In genomic region chr20:41692479-41693135, GRCh38 we compare ENCODE assay signal across 8 cellular contexts.
DNase-seq lines count a peak whose midpoint lies in the region; ATAC-seq and TF ChIP-seq lines count a peak whose summit lies in the region.

No MANE protein-coding gene starts in this region.

- no peak overlapping the region for H2BK15ac ChIP-seq in H9 (ENCODE audit: low read depth, low read length)

- no peak overlapping the region for H3K27ac ChIP-seq in H9 (ENCODE audit: insufficient read length, low read depth, low read length)
- H3K27ac ChIP-seq in left ventricle myocardium inferior (replicated peaks) = peak overlapping the region; percentile 94
- H3K27ac ChIP-seq in upper lobe of left lung = peak overlapping the region; percentile 83 to 92 (median 87)

- no peaks in the 10 kb centered on the region for H3K79me1 ChIP-seq in H9 (ENCODE audit: insufficient read depth, low read depth, low read length, poor library complexity, severe bottlenecking)

- H3K9me3 ChIP-seq in H9 (ENCODE audit: control insufficient read depth, low read depth, low read length) = no peaks in the 10 kb centered on the region
- H3K9me3 ChIP-seq in MG63 = no peaks in the 10 kb centered on the region
- no peaks in the 10 kb centered on the region for H3K9me3 ChIP-seq in left ventricle myocardium inferior (replicated peaks)
- no peaks in the 10 kb centered on the region for H3K9me3 ChIP-seq in upper lobe of left lung

- peak overlapping the region; percentile 71 for H3K18ac ChIP-seq in H9 (ENCODE audit: insufficient read length, low read depth, low read length)

- H3K4me3 Mint-ChIP-seq in H9 = peak overlapping the region; percentile 71 to 92

- no peak overlapping the region for H3K4ac ChIP-seq in H9 (ENCODE audit: low read depth, low read length)

- DNase-seq in EL (peak; percentile 59), H9 (peak; percentile 96), MG63 (peak; percentile 67), SW480 (ENCODE audit: low spot score) (peak; percentile 78), amniotic epithelial cell (ENCODE audit: low read depth) (peak; percentile 57), left ventricle myocardium inferior (peak; percentile 85), posterior vena cava (ENCODE audit: low spot score) (peak; percentile 95), upper lobe of left lung (peak in 1 of 2 donors; percentile 91)

- H3K27me3 ChIP-seq in H9 (ENCODE audit: insufficient read depth, low read length) (no peaks in the 10 kb centered on the region), MG63 (no peaks in the 10 kb centered on the region; the same call in 1 of the 2 replicates), left ventricle myocardium inferior (ENCODE audit: low read depth) (peaks cover 2% of the 10 kb centered on the region), upper lobe of left lung (no peaks in the 10 kb centered on the region)

- no peaks in the 10 kb centered on the region for H3K36me3 Mint-ChIP-seq in H9 (ENCODE audit: insufficient read depth in 1 of 3, low read depth in 3 of 3)

- TF ChIP-seq CTCF in H9 (conservative IDR thresholded peaks at IDR 0.05) = no peak
- TF ChIP-seq CTCF in left ventricle myocardium inferior (IDR thresholded peaks at IDR 0.05; ENCODE audit: borderline replicate concordance) = no peak
- TF ChIP-seq CTCF in upper lobe of left lung (IDR thresholded peaks at IDR 0.05) = no peak

- no peak overlapping the region for H4K91ac ChIP-seq in H9 (ENCODE audit: insufficient read length, low read depth, low read length)

- H2BK20ac ChIP-seq in H9 (ENCODE audit: low read depth, low read length, poor library complexity, severe bottlenecking) = no peak overlapping the region

- H4K5ac ChIP-seq in H9 (ENCODE audit: insufficient read length, low read depth, low read length) = no peak overlapping the region

- no peak overlapping the region for H3T11ph ChIP-seq in H9 (ENCODE audit: low read length)

- H3K27me3 Mint-ChIP-seq in H9 (ENCODE audit: low read depth) = no peaks in the 10 kb centered on the region; the same call in 1 of the 2 replicates

- no peak overlapping the region for H2AFZ ChIP-seq in H9 (ENCODE audit: low read length)

- no peak for TF ChIP-seq EP300 in upper lobe of left lung (IDR thresholded peaks at IDR 0.05)

- peaks cover 4% of the 10 kb centered on the region for H3K23me2 ChIP-seq in H9 (ENCODE audit: insufficient read length, low read depth, low read length, poor library complexity, severe bottlenecking)

- H3K4me3 ChIP-seq in MG63 (peak overlapping the region; percentile 76), left ventricle myocardium inferior (peak overlapping the region; percentile 79), upper lobe of left lung (peak overlapping the region; percentile 14 to 81 (median 74))

- H3K23ac ChIP-seq in H9 (ENCODE audit: insufficient read length, low read depth, low read length) = no peak overlapping the region

- no peak overlapping the region for H2BK5ac ChIP-seq in H9 (ENCODE audit: insufficient read length, low read length)

- peak overlapping the region; percentile 50 for H3K9ac ChIP-seq in H9 (ENCODE audit: extremely low read depth, insufficient read length, low read length)

- peaks cover 30 to 34% of the 10 kb centered on the region in 2 experiments for H3K4me1 Mint-ChIP-seq in H9

- H3K27ac Mint-ChIP-seq in H9 = peak overlapping the region; percentile 94 to 98 (median 96)

- ATAC-seq in upper lobe of left lung (ENCODE audit: low FRiP score in 2 of 2) = peak; percentile 80 to 85

- H2BK120ac ChIP-seq in H9 (ENCODE audit: low read depth, low read length, poor library complexity, severe bottlenecking) = no peak overlapping the region

- no CpG with 5 or more reads among the region's 29 CpGs for WGBS in H9 (ENCODE audit: extremely low coverage, insufficient read length, low lambda C conversion rate)
- WGBS in upper lobe of left lung, 2 donors = 9 to 18% methylated on average over 6 to 29 of the region's 29 CpGs

- no peak overlapping the region for H4K8ac ChIP-seq in H9 (replicated peaks; ENCODE audit: insufficient read length, low read depth, low read length)

- H3K9me3 Mint-ChIP-seq in H9 = peaks cover 0 to 3% of the 10 kb centered on the region in 2 experiments; a peak in 1 of 5 replicates

- intact Hi-C loops in left ventricle myocardium inferior (cut with micrococcal nuclease) (loop anchor here (10.0 kb wide), 1 partner anchor 178 kb away; no protein-coding TSS in a partner anchor), posterior vena cava (cut with DNase I) (no loop called here)

- no peak overlapping the region for H2AK5ac ChIP-seq in H9 (ENCODE audit: insufficient read length, low read length)

- H3K79me2 ChIP-seq in H9 (ENCODE audit: insufficient read depth, low read length) = no peaks in the 10 kb centered on the region

- TF ChIP-seq POLR2A in upper lobe of left lung (IDR thresholded peaks at IDR 0.05) = peak in 1 of 4 donors; percentile 34

- peak overlapping the region; percentile 33; the same call in 1 of the 2 replicates for H3K14ac ChIP-seq in H9 (ENCODE audit: insufficient read depth, low read length)

- H3K4me2 ChIP-seq in H9 (ENCODE audit: insufficient read depth, insufficient read length, low read length) = peak overlapping the region; percentile 97

- no peak overlapping the region for H3K56ac ChIP-seq in H9 (ENCODE audit: insufficient read length, low read depth, low read length)

- no peak overlapping the region for H2BK12ac ChIP-seq in H9 (ENCODE audit: insufficient read length, low read depth, low read length)

- no peaks in the 10 kb centered on the region for H3K36me3 ChIP-seq in MG63
- H3K36me3 ChIP-seq in left ventricle myocardium inferior = no peaks in the 10 kb centered on the region
- H3K36me3 ChIP-seq in upper lobe of left lung = no peaks in the 10 kb centered on the region

- H4K20me1 ChIP-seq in H9 (ENCODE audit: control insufficient read depth, insufficient read depth, insufficient read length) = no peaks in the 10 kb centered on the region

- H3K4me1 ChIP-seq in H9 (ENCODE audit: insufficient read depth, low read length) (no peaks in the 10 kb centered on the region), left ventricle myocardium inferior (peaks cover 18% of the 10 kb centered on the region), upper lobe of left lung (peaks cover 0 to 10% (median 5%) of the 10 kb centered on the region in 4 donors)
